In the genomic region with DNA sequence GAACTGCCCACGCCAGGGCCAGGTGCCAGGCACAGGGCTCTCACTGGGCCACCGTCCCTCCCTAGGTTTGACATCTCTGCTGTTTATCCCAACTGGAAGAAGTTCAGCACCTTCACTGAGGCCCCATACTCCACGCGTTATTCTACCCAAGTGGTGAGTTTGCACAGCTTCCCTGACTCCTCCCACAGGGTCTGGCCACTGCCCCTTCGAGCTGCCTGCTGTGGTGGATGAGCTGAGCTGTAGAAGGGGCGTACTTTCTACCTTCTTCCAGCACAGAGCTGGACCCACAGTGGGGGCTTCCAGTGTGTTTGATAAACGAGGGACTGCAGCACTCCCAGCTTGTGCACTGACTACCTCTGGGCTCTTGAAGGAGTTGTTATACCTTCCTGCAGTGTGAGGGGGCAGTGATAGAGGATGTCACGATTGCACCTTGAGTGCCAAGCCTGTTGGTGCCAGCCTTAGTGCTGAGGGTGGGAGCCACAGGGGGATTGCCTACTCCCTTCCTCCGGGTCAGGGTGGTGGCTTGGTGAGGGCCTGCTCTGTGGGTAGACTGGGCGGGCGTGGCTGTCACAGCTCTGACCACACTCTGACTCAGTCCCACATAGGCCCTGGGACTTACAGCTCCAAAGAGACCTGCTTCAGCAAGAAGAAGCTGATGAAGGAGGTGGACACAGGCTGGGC, we compare ENCODE assay signal across 1 cellular context.
TF ChIP-seq lines count a peak whose summit lies in the region.

No MANE protein-coding gene starts in this region.

TF ChIP-seq in GM12878, 131 proteins besides CTCF, POLR2A, EP300 and RAD21:
- no peak for TF ChIP-seq SUPT20H (IDR thresholded peaks at IDR 0.05; ENCODE audit: borderline replicate concordance, control insufficient read depth, low read depth, low read length)
- no peak for TF ChIP-seq ZNF622 (IDR thresholded peaks at IDR 0.05)
- TF ChIP-seq FOXM1 (IDR thresholded peaks at IDR 0.05; ENCODE audit: low read depth, low read length) = no peak
- TF ChIP-seq FOXK2 (IDR thresholded peaks at IDR 0.05) = no peak
- no peak for TF ChIP-seq USF1 (IDR thresholded peaks at IDR 0.05; ENCODE audit: borderline replicate concordance, extremely low read length, insufficient read depth, low read depth, low read length)
- TF ChIP-seq MYC (IDR thresholded peaks at IDR 0.05; ENCODE audit: insufficient read depth, insufficient read length, insufficient replicate concordance, low read length, severe bottlenecking) = no peak
- no peak for TF ChIP-seq NR2F1 (conservative IDR thresholded peaks at IDR 0.05)
- TF ChIP-seq PBX3 (IDR thresholded peaks at IDR 0.05; ENCODE audit: insufficient replicate concordance, low read depth, low read length) = no peak
- no peak for TF ChIP-seq ZNF274 (IDR thresholded peaks at IDR 0.05; ENCODE audit: insufficient read depth, insufficient read length)
- TF ChIP-seq MXI1 (IDR thresholded peaks at IDR 0.05; ENCODE audit: low read depth, low read length) = no peak
- no peak for TF ChIP-seq HDAC2 (IDR thresholded peaks at IDR 0.05)
- no peak for TF ChIP-seq SRF (IDR thresholded peaks at IDR 0.05; ENCODE audit: low read depth in 2 of 2, low read length in 2 of 2)
- TF ChIP-seq TAF1 (IDR thresholded peaks at IDR 0.05; ENCODE audit: borderline replicate concordance, low read depth, low read length) = no peak
- no peak for TF ChIP-seq ETV6 (conservative IDR thresholded peaks at IDR 0.05 in 1 of 2, IDR thresholded peaks at IDR 0.05 in 1 of 2; ENCODE audit: borderline replicate concordance in 1 of 2, low read depth in 1 of 2)
